12 cellular contexts compared by ENCODE assay signal in genomic region chr9:124263800-124264426, GRCh38. TPM values are rescaled to one million over a fixed set of nuclear protein-coding genes. Genes with fewer than 3 reads are reported as not detected.
DNase-seq lines count a peak whose midpoint lies in the region; ATAC-seq and TF ChIP-seq lines count a peak whose summit lies in the region.
"Had no signal": no experiment of that assay in that cellular context is flagged by ENCODE, and none has a peak within 500 bp of the region (broad histone marks: within the 10 kb centered on the region; RNA-seq: fewer than 3 reads in every experiment).

No MANE protein-coding gene starts in this region.

- no peak overlapping the region for H3K4me3 ChIP-seq in CD8-positive, alpha-beta T cell (ENCODE audit: low read depth, low read length)
- H3K4me3 ChIP-seq: lung, testis had no signal

- no peak overlapping the region for H3K4me3 Mint-ChIP-seq in natural killer cell
- no peak overlapping the region for H3K4me3 Mint-ChIP-seq in natural killer cell treated with Interleukin-12 subunit alpha and Interleukin-12 subunit beta and Interleukin-15 and Interleukin-18, amount 100 ng/mL, for 72 hours
- H3K4me3 Mint-ChIP-seq in dendritic cell treated with granulocyte-macrophage colony-stimulating factor and Interleukin-4, amounts not matched to agents 40 ng/mL and 50 ng/mL, for 4 days: peak overlapping the region; percentile 94
- peak overlapping the region in 2 of 8 donors; percentile 51 to 62 for H3K4me3 Mint-ChIP-seq in naive B cell
- no peak overlapping the region for H3K4me3 Mint-ChIP-seq in nephron progenitor cell
- H3K4me3 Mint-ChIP-seq in CD8-positive, alpha-beta T cell: no peak overlapping the region
- H3K4me3 Mint-ChIP-seq: activated CD4-positive, alpha-beta memory T cell treated with anti-CD3 and anti-CD28 coated beads for 36 hours had no signal

- H3K4me1 Mint-ChIP-seq in natural killer cell: peaks cover 69 to 88% of the 10 kb centered on the region in 2 donors
- peaks cover 54 to 64% of the 10 kb centered on the region in 2 donors for H3K4me1 Mint-ChIP-seq in natural killer cell treated with Interleukin-12 subunit alpha and Interleukin-12 subunit beta and Interleukin-15 and Interleukin-18, amount 100 ng/mL, for 72 hours (ENCODE audit: low read depth in 2 of 2)
- H3K4me1 Mint-ChIP-seq in dendritic cell treated with granulocyte-macrophage colony-stimulating factor and Interleukin-4, amounts not matched to agents 40 ng/mL and 50 ng/mL, for 4 days (ENCODE audit: low read depth): peaks cover 90% of the 10 kb centered on the region
- H3K4me1 Mint-ChIP-seq in naive B cell: peaks cover 68 to 92% (median 86%) of the 10 kb centered on the region in 3 donors
- peaks cover 67% of the 10 kb centered on the region for H3K4me1 Mint-ChIP-seq in nephron progenitor cell
- peaks cover 6% of the 10 kb centered on the region for H3K4me1 Mint-ChIP-seq in CD8-positive, alpha-beta T cell (ENCODE audit: low read depth)

- intact Hi-C loops in natural killer cell (cut with micrococcal nuclease): no loop called here
- intact Hi-C loops in dendritic cell treated with granulocyte-macrophage colony-stimulating factor and Interleukin-4, amounts not matched to agents 40 ng/mL and 50 ng/mL, for 4 days (cut with micrococcal nuclease): loop anchor here (5.0 kb wide), 1 partner anchor 137 kb away; no protein-coding TSS in a partner anchor
- intact Hi-C loops in CD8-positive, alpha-beta T cell (cut with DNase I, micrococcal nuclease): no loop called here

- H3K27ac Mint-ChIP-seq in natural killer cell: peak overlapping the region; percentile 69 to 81
- H3K27ac Mint-ChIP-seq in natural killer cell treated with Interleukin-12 subunit alpha and Interleukin-12 subunit beta and Interleukin-15 and Interleukin-18, amount 100 ng/mL, for 72 hours: no peak overlapping the region
- H3K27ac Mint-ChIP-seq in dendritic cell treated with granulocyte-macrophage colony-stimulating factor and Interleukin-4, amounts not matched to agents 40 ng/mL and 50 ng/mL, for 4 days: peak overlapping the region; percentile 90
- peak overlapping the region in 4 of 6 donors; percentile 37 to 90 (median 86) for H3K27ac Mint-ChIP-seq in naive B cell
- no peak overlapping the region for H3K27ac Mint-ChIP-seq in nephron progenitor cell
- no peak overlapping the region for H3K27ac Mint-ChIP-seq in CD8-positive, alpha-beta T cell
- H3K27ac Mint-ChIP-seq: activated CD4-positive, alpha-beta memory T cell treated with anti-CD3 and anti-CD28 coated beads for 36 hours had no signal

- H3K36me3 ChIP-seq in CD8-positive, alpha-beta T cell (ENCODE audit: insufficient read depth, low read length): no peaks in the 10 kb centered on the region

- no peaks in the 10 kb centered on the region for H3K27me3 Mint-ChIP-seq in natural killer cell (ENCODE audit: low read depth in 2 of 2)
- no peaks in the 10 kb centered on the region for H3K27me3 Mint-ChIP-seq in natural killer cell treated with Interleukin-12 subunit alpha and Interleukin-12 subunit beta and Interleukin-15 and Interleukin-18, amount 100 ng/mL, for 72 hours
- no peaks in the 10 kb centered on the region for H3K27me3 Mint-ChIP-seq in dendritic cell treated with granulocyte-macrophage colony-stimulating factor and Interleukin-4, amounts not matched to agents 40 ng/mL and 50 ng/mL, for 4 days
- no peaks in the 10 kb centered on the region for H3K27me3 Mint-ChIP-seq in naive B cell
- H3K27me3 Mint-ChIP-seq in nephron progenitor cell (ENCODE audit: low read depth, poor library complexity): no peaks in the 10 kb centered on the region
- H3K27me3 Mint-ChIP-seq in CD8-positive, alpha-beta T cell (ENCODE audit: low read depth): peaks cover 14% of the 10 kb centered on the region

- CTCF ChIA-PET in CD8-positive, alpha-beta T cell (lab: Charles Lee): no interaction called here

- H3K9me3 Mint-ChIP-seq in natural killer cell: no peaks in the 10 kb centered on the region
- H3K9me3 Mint-ChIP-seq in natural killer cell treated with Interleukin-12 subunit alpha and Interleukin-12 subunit beta and Interleukin-15 and Interleukin-18, amount 100 ng/mL, for 72 hours: no peaks in the 10 kb centered on the region
- H3K9me3 Mint-ChIP-seq in dendritic cell treated with granulocyte-macrophage colony-stimulating factor and Interleukin-4, amounts not matched to agents 40 ng/mL and 50 ng/mL, for 4 days: no peaks in the 10 kb centered on the region
- no peaks in the 10 kb centered on the region for H3K9me3 Mint-ChIP-seq in naive B cell
- no peaks in the 10 kb centered on the region for H3K9me3 Mint-ChIP-seq in nephron progenitor cell
- H3K9me3 Mint-ChIP-seq in CD8-positive, alpha-beta T cell: no peaks in the 10 kb centered on the region
- H3K9me3 Mint-ChIP-seq: activated CD4-positive, alpha-beta memory T cell treated with anti-CD3 and anti-CD28 coated beads for 36 hours had no signal

- no peaks in the 10 kb centered on the region for H3K4me1 ChIP-seq in CD8-positive, alpha-beta T cell (ENCODE audit: insufficient read depth, low read length)

- peaks cover 3% of the 10 kb centered on the region for H3K27me3 ChIP-seq in CD8-positive, alpha-beta T cell (ENCODE audit: insufficient read depth, low read length)
- H3K27me3 ChIP-seq: testis had no signal

- no peak for DNase-seq in natural killer cell
- no peak for DNase-seq in natural killer cell treated with Interleukin-12 subunit alpha and Interleukin-12 subunit beta and Interleukin-15 and Interleukin-18, amount 100 ng/mL, for 72 hours (ENCODE audit: low spot score)
- DNase-seq in naive B cell: no peak
- DNase-seq in nephron progenitor cell: no peak
- DNase-seq in CD8-positive, alpha-beta T cell: no peak
- DNase-seq: activated CD4-positive, alpha-beta memory T cell treated with anti-CD3 and anti-CD28 coated beads for 36 hours; NCI-H446; testis had no signal

- H3K27ac ChIP-seq in CD8-positive, alpha-beta T cell (ENCODE audit: low read depth, low read length): no peak overlapping the region
- H3K27ac ChIP-seq: testis had no signal

- H3K9me3 ChIP-seq in CD8-positive, alpha-beta T cell (ENCODE audit: low read length): no peaks in the 10 kb centered on the region
- H3K9me3 ChIP-seq: testis had no signal

- POLR2A ChIA-PET in CD8-positive, alpha-beta T cell (lab: Charles Lee): no interaction called here

- ATAC-seq in natural killer cell: no peak
- no peak for ATAC-seq in natural killer cell treated with Interleukin-12 subunit alpha and Interleukin-12 subunit beta and Interleukin-15 and Interleukin-18, amount 100 ng/mL, for 72 hours
- ATAC-seq in naive B cell (ENCODE audit: low read depth in 2 of 2): no peak
- ATAC-seq in CD8-positive, alpha-beta T cell: no peak
- ATAC-seq in HG02571 (IDR thresholded peaks at IDR 0.05; ENCODE audit: unreplicated experiment): no peak
- ATAC-seq in HG03045 (IDR thresholded peaks at IDR 0.05; ENCODE audit: unreplicated experiment): no peak

- H3K36me3 Mint-ChIP-seq in natural killer cell (no peaks in the 10 kb centered on the region), naive B cell (no peaks in the 10 kb centered on the region), nephron progenitor cell (ENCODE audit: low read depth) (no peaks in the 10 kb centered on the region)
- no peaks in the 10 kb centered on the region for H3K36me3 Mint-ChIP-seq in natural killer cell treated with Interleukin-12 subunit alpha and Interleukin-12 subunit beta and Interleukin-15 and Interleukin-18, amount 100 ng/mL, for 72 hours
- peaks cover 78% of the 10 kb centered on the region for H3K36me3 Mint-ChIP-seq in dendritic cell treated with granulocyte-macrophage colony-stimulating factor and Interleukin-4, amounts not matched to agents 40 ng/mL and 50 ng/mL, for 4 days (ENCODE audit: low read depth)
- H3K36me3 Mint-ChIP-seq in CD8-positive, alpha-beta T cell: no peaks in the 10 kb centered on the region
- H3K36me3 Mint-ChIP-seq: activated CD4-positive, alpha-beta memory T cell treated with anti-CD3 and anti-CD28 coated beads for 36 hours had no signal

- TF ChIP-seq CTCF in natural killer cell (IDR thresholded peaks at IDR 0.05) (no peak), nephron progenitor cell (IDR thresholded peaks at IDR 0.05) (no peak)
- no peak for TF ChIP-seq CTCF in CD8-positive, alpha-beta T cell (IDR thresholded peaks at IDR 0.05)

RNA-seq across cellular contexts. Expression of gene NEK6, which starts 6.2 kb away (rescaled TPM):
- 10 to 100 TPM; 25.0 to 34.9 (median 33.0) TPM for total RNA-seq in natural killer cell
- total RNA-seq in natural killer cell treated with Interleukin-12 subunit alpha and Interleukin-12 subunit beta and Interleukin-15 and Interleukin-18, amount 100 ng/mL, for 72 hours: 10 to 100 TPM; 11.4 to 38.7 TPM
- polyA plus RNA-seq in naive B cell (ENCODE audit: low read depth in 6 of 6): 10 to 100 TPM in 2 of 6 donors, 1 to 10 TPM in 4; 4.5 to 15.2 (median 8.0) TPM
- total RNA-seq in CD8-positive, alpha-beta T cell: 1 to 10 TPM; 2.0 to 2.5 TPM

Comparison
In these comparisons a context has a peak if more than half of its experiments do, and no peak if none do; other contexts are left out.
1. H3K27ac Mint-ChIP-seq: peak in natural killer cell (2 of 2), dendritic cell treated with granulocyte-macrophage colony-stimulating factor and Interleukin-4, amounts not matched to agents 40 ng/mL and 50 ng/mL, for 4 days (single experiment) and naive B cell (4 of 6); none in natural killer cell treated with Interleukin-12 subunit alpha and Interleukin-12 subunit beta and Interleukin-15 and Interleukin-18, amount 100 ng/mL, for 72 hours (0 of 2), nephron progenitor cell (single experiment) and CD8-positive, alpha-beta T cell (single experiment).